In the genomic region with DNA sequence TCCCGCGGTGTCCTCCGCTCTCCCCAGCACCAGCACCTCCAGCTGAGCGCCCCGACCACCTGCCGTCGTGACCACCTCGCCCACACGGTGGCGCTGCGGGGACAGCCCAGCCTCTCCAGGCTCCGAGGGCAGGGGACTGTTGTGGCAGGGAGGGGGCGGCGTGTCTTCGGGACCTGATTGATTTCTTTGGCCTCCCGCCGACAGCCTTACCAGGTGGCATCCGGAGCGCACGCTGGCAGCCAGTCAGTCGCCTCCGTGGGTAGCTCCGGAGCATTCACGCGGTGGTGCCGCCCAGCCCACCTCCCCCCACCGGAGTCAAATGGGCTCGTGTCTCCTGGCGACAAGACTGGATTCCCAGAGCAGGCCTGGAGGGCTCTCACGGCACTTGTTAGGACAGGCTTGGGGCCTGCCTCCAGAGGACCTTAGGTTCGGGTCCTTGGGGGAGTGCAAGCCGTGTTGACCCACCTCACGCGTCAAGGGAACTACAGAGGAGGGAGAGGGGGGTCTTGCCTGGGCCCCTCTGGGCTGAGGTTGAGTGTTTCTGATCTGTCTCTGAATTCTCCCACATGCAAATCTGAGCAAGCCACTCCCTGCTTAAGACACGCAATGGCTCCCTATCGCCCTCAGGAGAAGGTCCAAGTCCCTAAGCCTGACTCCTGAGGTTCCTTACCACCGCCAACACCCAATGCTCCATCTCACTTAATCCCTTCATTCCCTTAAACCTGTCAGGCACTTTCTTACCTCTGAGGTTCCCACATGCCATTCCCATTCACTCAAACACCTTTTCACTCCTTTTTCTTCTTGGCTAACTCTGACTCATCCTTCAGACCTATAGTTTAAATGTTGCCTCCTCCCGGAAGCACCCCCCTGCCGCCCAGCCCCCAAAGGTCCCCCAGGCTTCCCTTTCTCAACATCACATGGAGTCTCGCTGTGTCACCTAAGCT, we compare ENCODE assay signal across 8 cellular contexts. TPM values are rescaled to one million over a fixed set of nuclear protein-coding genes. Genes with fewer than 3 reads are reported as not detected.
A peak's percentile ranks its signal among the peaks of the same experiment; 100 is the strongest.
DNase-seq lines count a peak whose midpoint lies in the region; ATAC-seq and TF ChIP-seq lines count a peak whose summit lies in the region.

No MANE protein-coding gene starts in this region.

- no peaks in the 10 kb centered on the region for H3K4me1 Mint-ChIP-seq in activated CD8-positive, alpha-beta T cell treated with anti-CD3 and anti-CD28 coated beads for 36 hours (ENCODE audit: low read depth)

- no peak overlapping the region for H3K27ac Mint-ChIP-seq in activated CD8-positive, alpha-beta T cell treated with anti-CD3 and anti-CD28 coated beads for 36 hours

- CTCF ChIA-PET in activated CD8-positive, alpha-beta T cell treated with anti-CD3 and anti-CD28 coated beads for 36 hours (lab: Charles Lee), result interaction anchor here (0.6 to 1.8 kb wide), 25 partner anchors 8 to 548 kb away, joined by 3 to 10 read pairs (median 4); no protein-coding TSS in a partner anchor

- peak; percentile 84 for TF ChIP-seq CTCF in activated CD8-positive, alpha-beta T cell treated with anti-CD3 and anti-CD28 coated beads for 36 hours (IDR thresholded peaks at IDR 0.05)

- DNase-seq in GM03348 (ENCODE audit: low spot score) (peak; percentile 88), NCI-H526 (lab: John Stamatoyannopoulos, UW) (peak; percentile 26 to 79), lung microvascular endothelial cell (ENCODE audit: low read depth in 2 of 2) (peak; percentile 71 to 80)
- DNase-seq in activated CD8-positive, alpha-beta T cell treated with anti-CD3 and anti-CD28 coated beads for 36 hours, result peak; percentile 84
- peak; percentile 55 for DNase-seq in effector CD8-positive, alpha-beta T cell (lab: John Stamatoyannopoulos, UW)
- peak; percentile 49 for DNase-seq in stimulated activated CD8-positive, alpha-beta memory T cell treated with anti-CD3 and anti-CD28 coated beads, Interleukin-12 subunit alpha, Interleukin-12 subunit beta, amount 100 ng/mL, for 1 hour (ENCODE audit: low read depth)

- H3K4me3 Mint-ChIP-seq in activated CD8-positive, alpha-beta T cell treated with anti-CD3 and anti-CD28 coated beads for 36 hours, result no peak overlapping the region

- H3K9me3 Mint-ChIP-seq in activated CD8-positive, alpha-beta T cell treated with anti-CD3 and anti-CD28 coated beads for 36 hours, result no peaks in the 10 kb centered on the region

- no peaks in the 10 kb centered on the region for H3K36me3 Mint-ChIP-seq in activated CD8-positive, alpha-beta T cell treated with anti-CD3 and anti-CD28 coated beads for 36 hours (ENCODE audit: low read depth)

- peaks cover 27% of the 10 kb centered on the region for H3K27me3 Mint-ChIP-seq in activated CD8-positive, alpha-beta T cell treated with anti-CD3 and anti-CD28 coated beads for 36 hours

- POLR2A ChIA-PET in activated CD8-positive, alpha-beta T cell treated with anti-CD3 and anti-CD28 coated beads for 36 hours (lab: Charles Lee), result no interaction called here

- intact Hi-C loops in activated CD8-positive, alpha-beta T cell treated with anti-CD3 and anti-CD28 coated beads for 36 hours (cut with micrococcal nuclease), result no loop called here

- ATAC-seq in HG03159 (IDR thresholded peaks at IDR 0.05; ENCODE audit: unreplicated experiment) (peak; percentile 58), HG03565 (IDR thresholded peaks at IDR 0.05; ENCODE audit: unreplicated experiment) (no peak)
- peak; percentile 89 for ATAC-seq in activated CD8-positive, alpha-beta T cell treated with anti-CD3 and anti-CD28 coated beads for 36 hours

RNA-seq across cellular contexts. Expression of a gene that starts 51.2 kb away (rescaled TPM):
- total RNA-seq in activated CD8-positive, alpha-beta T cell treated with anti-CD3 and anti-CD28 coated beads for 36 hours, result not detected
- total RNA-seq in lung microvascular endothelial cell, result 5.4 and 9.5 TPM in 2 replicates
